In genomic region chr10:21572578-21572977, GRCh38 we compare ENCODE assay signal across 12 cellular contexts. TPM values are rescaled to one million over a fixed set of nuclear protein-coding genes. Genes with fewer than 3 reads are reported as not detected.
DNase-seq lines count a peak whose midpoint lies in the region; ATAC-seq and TF ChIP-seq lines count a peak whose summit lies in the region.
"Had no signal": no experiment of that assay in that cellular context is flagged by ENCODE, and none has a peak within 500 bp of the region (broad histone marks: within the 10 kb centered on the region; RNA-seq: fewer than 3 reads in every experiment).

No MANE protein-coding gene starts in this region.

- H2AFZ ChIP-seq in SK-N-SH (ENCODE audit: low read depth) (no peak overlapping the region), neuronal stem cell (ENCODE audit: low read length) (no peak overlapping the region)

- H3K79me2 ChIP-seq in SK-N-SH (ENCODE audit: insufficient read depth), result peaks cover 96% of the 10 kb centered on the region

- CTCF ChIA-PET in SK-N-SH (lab: Yijun Ruan, JAX), result no interaction called here

- no peak overlapping the region for H2BK12ac ChIP-seq in neuronal stem cell (ENCODE audit: low read length)

- H3K27me3 ChIP-seq in SK-N-SH (ENCODE audit: insufficient read depth) (no peaks in the 10 kb centered on the region), neuronal stem cell (ENCODE audit: control insufficient read depth in 3 of 3, insufficient read depth in 3 of 3, low read depth in 1 of 3, low read length in 3 of 3) (no peaks in the 10 kb centered on the region), H7 (ENCODE audit: control insufficient read depth, insufficient read depth, low read length) (no peaks in the 10 kb centered on the region)

- H3K4me3 ChIP-seq in SK-N-SH (ENCODE audit: low read depth in 2 of 2, low read length in 1 of 2) (no peak overlapping the region), fibroblast of the aortic adventitia (ENCODE audit: low read depth, low read length) (no peak overlapping the region), neuronal stem cell (ENCODE audit: low read length in 2 of 2) (no peak overlapping the region), H7 (ENCODE audit: insufficient read depth, low read depth, low read length) (no peak overlapping the region)

- DNase-seq in AG09319 (ENCODE audit: extremely low read depth, low read depth) (peak; percentile 56), SK-N-SH (no peak), fibroblast of the aortic adventitia (ENCODE audit: low read depth) (peak; percentile 72), neuronal stem cell (ENCODE audit: low spot score) (no peak), NCI-H2029 treated with DMSO at 0.1 percent for 48 hours (lab: John Stamatoyannopoulos, UW) (no peak), H7 (no peak), midbrain (lab: John Stamatoyannopoulos, UW) (no peak)
- DNase-seq: ACHN; activated CD4-positive, alpha-beta T cell treated with anti-CD3 and anti-CD28 coated beads, Interleukin-2, amount 50 U/mL, for 1 hour; activated naive CD4-positive, alpha-beta T cell; Karpas-422 had no signal

- ATAC-seq in GM18858 (IDR thresholded peaks at IDR 0.05; ENCODE audit: unreplicated experiment), result no peak

- H3K36me3 ChIP-seq in SK-N-SH (replicated peaks in 1 of 2; ENCODE audit: control insufficient read depth in 1 of 2, insufficient read depth in 2 of 2, low read length in 1 of 2) (peaks cover 0 to 24% of the 10 kb centered on the region in 2 experiments), neuronal stem cell (replicated peaks in 1 of 2; ENCODE audit: control insufficient read depth in 2 of 2, insufficient read depth in 2 of 2, low read length in 2 of 2) (peaks cover 0 to 34% of the 10 kb centered on the region in 2 donors), H7 (replicated peaks; ENCODE audit: control insufficient read depth, insufficient read depth, low read length) (no peaks in the 10 kb centered on the region; the same call in 1 of the 2 replicates)

- TF ChIP-seq CTCF in AG09319 (IDR thresholded peaks at IDR 0.05; ENCODE audit: low read depth, low read length), result no peak
- TF ChIP-seq CTCF in SK-N-SH (IDR thresholded peaks at IDR 0.05), result no peak
- no peak for TF ChIP-seq CTCF in fibroblast of the aortic adventitia (IDR thresholded peaks at IDR 0.05; ENCODE audit: insufficient read depth, low read length)

- H3K9ac ChIP-seq in SK-N-SH, result no peak overlapping the region
- H3K9ac ChIP-seq in neuronal stem cell (ENCODE audit: low read depth, low read length, poor library complexity), result no peak overlapping the region

- no peak overlapping the region for H2BK120ac ChIP-seq in neuronal stem cell (ENCODE audit: low read depth, low read length)

- TF ChIP-seq RAD21 in SK-N-SH (IDR thresholded peaks at IDR 0.05; ENCODE audit: low read length), result no peak

- no peak overlapping the region for H4K91ac ChIP-seq in neuronal stem cell (ENCODE audit: low read depth, low read length, poor library complexity)

- H3K23ac ChIP-seq in neuronal stem cell (ENCODE audit: low read depth, low read length, poor library complexity), result no peak overlapping the region

- POLR2A ChIA-PET in SK-N-SH (lab: Yijun Ruan, JAX), result interaction anchor here (0.6 kb wide), 1 partner anchor 14 kb away, joined by 3 read pairs; no protein-coding TSS in a partner anchor

- H3K27ac ChIP-seq in SK-N-SH (ENCODE audit: low read depth in 2 of 2, low read length in 1 of 2) (peak overlapping the region in 1 of 2 experiments; percentile 47; a peak in 2 of 4 replicates), neuronal stem cell (replicated peaks; ENCODE audit: low read length) (no peak overlapping the region)

- WGBS in SK-N-SH (ENCODE audit: low lambda C conversion rate), result 72% methylated on average over 3 of the region's 3 CpGs
- WGBS in neuronal stem cell (ENCODE audit: extremely low coverage in 2 of 2, insufficient read length in 2 of 2, insufficient replicate concordance in 1 of 2), 2 donors, result no CpG with 5 or more reads among the region's 3 CpGs

- TF ChIP-seq EP300 in SK-N-SH (IDR thresholded peaks at IDR 0.05; ENCODE audit: borderline replicate concordance in 1 of 2, low read depth in 1 of 2, low read length in 1 of 2), result no peak

- H3K4me1 ChIP-seq in SK-N-SH (ENCODE audit: control insufficient read depth in 1 of 2, insufficient read depth in 2 of 2, low read depth in 1 of 2, low read length in 1 of 2), result peaks cover 3 to 18% of the 10 kb centered on the region in 2 experiments; a peak in 3 of 4 replicates
- H3K4me1 ChIP-seq in neuronal stem cell (ENCODE audit: control insufficient read depth in 2 of 2, insufficient read depth in 1 of 2, low read depth in 1 of 2, low read length in 2 of 2), result peaks cover 0 to 1% of the 10 kb centered on the region in 2 donors

- no peaks in the 10 kb centered on the region for H3K9me2 ChIP-seq in SK-N-SH

- H3F3A ChIP-seq in SK-N-SH (replicated peaks; ENCODE audit: insufficient read depth), result peaks cover 16% of the 10 kb centered on the region

- no peak overlapping the region for H4K8ac ChIP-seq in neuronal stem cell (ENCODE audit: low read depth, low read length)

- no peak overlapping the region for H3K18ac ChIP-seq in neuronal stem cell (ENCODE audit: low read length)

- H3K14ac ChIP-seq in neuronal stem cell (ENCODE audit: low read length), result no peak overlapping the region

- H3K79me1 ChIP-seq in neuronal stem cell (ENCODE audit: low read depth, low read length), result peaks cover 2% of the 10 kb centered on the region

- no peak overlapping the region for H2BK5ac ChIP-seq in neuronal stem cell (ENCODE audit: low read length)

- H3K4ac ChIP-seq in neuronal stem cell (ENCODE audit: low read length), result no peak overlapping the region

- H4K20me1 ChIP-seq in SK-N-SH (ENCODE audit: insufficient read depth), result peaks cover 77% of the 10 kb centered on the region

- H2AK5ac ChIP-seq in neuronal stem cell (ENCODE audit: low read depth, low read length), result no peak overlapping the region

- H3K4me2 ChIP-seq in SK-N-SH, result no peak overlapping the region
- peak overlapping the region; percentile 0 for H3K4me2 ChIP-seq in neuronal stem cell (ENCODE audit: insufficient read depth, low read length, poor library complexity, severe bottlenecking)

- H3K9me3 ChIP-seq in SK-N-SH (no peaks in the 10 kb centered on the region), neuronal stem cell (replicated peaks in 1 of 2; ENCODE audit: control insufficient read depth in 2 of 2, insufficient read depth in 1 of 2, low read depth in 1 of 2, low read length in 2 of 2) (no peaks in the 10 kb centered on the region)

- H2BK15ac ChIP-seq in neuronal stem cell (ENCODE audit: low read length), result no peak overlapping the region

TF ChIP-seq in SK-N-SH, 30 proteins besides CTCF, POLR2A, EP300 and RAD21:
- TF ChIP-seq USF1 (IDR thresholded peaks at IDR 0.05; ENCODE audit: borderline replicate concordance, low read depth), result no peak
- TF ChIP-seq IRF3 (IDR thresholded peaks at IDR 0.05; ENCODE audit: low read depth, low read length), result no peak
- TF ChIP-seq RXRA (IDR thresholded peaks at IDR 0.05; ENCODE audit: borderline replicate concordance, low read depth), result peak; percentile 27; the same call in 1 of the 2 replicates
- no peak for TF ChIP-seq FOXJ3 (CRISPR knock-in tag; IDR thresholded peaks at IDR 0.05)
- peak; percentile 32; the same call in 1 of the 2 replicates for TF ChIP-seq JUND (IDR thresholded peaks at IDR 0.05)
- peak; percentile 62; the same call in 1 of the 2 replicates for TF ChIP-seq FOSL2 (IDR thresholded peaks at IDR 0.05; ENCODE audit: borderline replicate concordance, low read depth)

RNA-seq across cellular contexts. Expression of gene MLLT10, which starts 38.5 kb away (rescaled TPM):
- 23.9 and 26.0 TPM in 2 replicates for polyA plus RNA-seq in SK-N-SH (2012; rRNA removed)
- polyA plus RNA-seq in SK-N-SH (2012; cell fraction: cytosol; rRNA removed), result 21.8 and 23.5 TPM in 2 replicates
- polyA plus RNA-seq in SK-N-SH (2012; cell fraction: nucleus; rRNA removed), result 44.7 and 64.0 TPM in 2 replicates
- 36.1 and 47.6 TPM in 2 replicates for total RNA-seq in fibroblast of the aortic adventitia (ENCODE audit: low replicate concordance)
- 43.4 TPM for polyA plus RNA-seq in neuronal stem cell (2013, experiment 1 of 2)
- polyA plus RNA-seq in neuronal stem cell (2013, experiment 2 of 2), result 44.9 TPM
- 47.2 and 59.0 TPM in 2 replicates for total RNA-seq in H7 (2014; rRNA removed; shearing (Covaris generic))

RNA-seq across cellular contexts. Expression of gene SKIDA1, which starts 47.1 kb away (rescaled TPM):
- polyA plus RNA-seq in SK-N-SH (2012; rRNA removed), result 0.38 and 0.47 TPM in 2 replicates
- polyA plus RNA-seq in SK-N-SH (2012; cell fraction: cytosol; rRNA removed), result 0.29 and 0.42 TPM in 2 replicates
- polyA plus RNA-seq in SK-N-SH (2012; cell fraction: nucleus; rRNA removed), result 1.1 and 1.8 TPM in 2 replicates
- total RNA-seq in fibroblast of the aortic adventitia (ENCODE audit: low replicate concordance), result 0.41 and 0.90 TPM in 2 replicates
- polyA plus RNA-seq in neuronal stem cell (2013, experiment 1 of 2), result 57.0 TPM
- polyA plus RNA-seq in neuronal stem cell (2013, experiment 2 of 2), result 57.0 TPM
- 10.4 and 15.1 TPM in 2 replicates for total RNA-seq in H7 (2014; rRNA removed; shearing (Covaris generic))

Comparison
In these comparisons a context has a peak if more than half of its experiments do, and no peak if none do; other contexts are left out.
1. DNase-seq: peak in AG09319 (single experiment) and fibroblast of the aortic adventitia (single experiment); none in SK-N-SH (single experiment), neuronal stem cell (single experiment), NCI-H2029 treated with DMSO at 0.1 percent for 48 hours (single experiment), H7 (single experiment) and midbrain (single experiment).